18 cellular contexts compared by ENCODE assay signal in the genomic region with DNA sequence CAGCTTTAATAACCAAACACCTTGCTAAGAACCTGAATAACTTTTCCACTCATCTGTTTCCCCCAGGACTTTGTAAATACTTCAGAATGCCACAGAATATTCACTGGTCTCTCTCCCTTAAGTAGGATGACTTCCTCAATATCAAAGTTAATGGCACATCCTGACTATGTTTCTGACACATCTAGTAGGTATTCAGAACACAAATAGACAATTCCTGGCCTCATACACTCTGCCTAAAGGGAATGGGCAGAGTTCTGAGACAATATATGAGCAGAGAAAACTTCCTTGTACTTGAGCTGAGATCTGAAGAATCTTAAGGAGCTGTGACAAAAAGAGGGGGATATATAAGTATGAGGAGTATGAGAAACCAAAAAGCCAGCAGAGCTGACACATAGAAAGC. TPM values are rescaled to one million over a fixed set of nuclear protein-coding genes. Genes with fewer than 3 reads are reported as not detected.
A peak's percentile ranks its signal among the peaks of the same experiment; 100 is the strongest.
DNase-seq lines count a peak whose midpoint lies in the region; ATAC-seq, FAIRE-seq and TF ChIP-seq lines count a peak whose summit lies in the region.
"Had no signal": no experiment of that assay in that cellular context is flagged by ENCODE, and none has a peak within 500 bp of the region (broad histone marks: within the 10 kb centered on the region; RNA-seq: fewer than 3 reads in every experiment).

No MANE protein-coding gene starts in this region.

- H3K27me3 Mint-ChIP-seq in CD4-positive, CD25-positive, alpha-beta regulatory T cell, result no peaks in the 10 kb centered on the region
- H3K27me3 Mint-ChIP-seq in nephron progenitor cell (ENCODE audit: low read depth, poor library complexity), result peaks cover 3% of the 10 kb centered on the region
- no peaks in the 10 kb centered on the region for H3K27me3 Mint-ChIP-seq in CD8-positive, alpha-beta T cell (ENCODE audit: low read depth)
- H3K27me3 Mint-ChIP-seq: stimulated activated memory B cell treated with anti-CD40 and anti-IgM and Interleukin-4, amounts not matched to agents 10 μg/mL and 1 μg/mL and 100 μg/mL, for 72 hours had no signal

- H3K4me3 ChIP-seq in CD4-positive, CD25-positive, alpha-beta regulatory T cell (ENCODE audit: low read depth, low read length), result no peak overlapping the region
- no peak overlapping the region for H3K4me3 ChIP-seq in endothelial cell of umbilical vein (replicated peaks in 1 of 3; ENCODE audit: insufficient read depth in 1 of 3, low read depth in 1 of 3, low read length in 3 of 3)
- no peak overlapping the region for H3K4me3 ChIP-seq in ovary
- H3K4me3 ChIP-seq in CD8-positive, alpha-beta T cell (ENCODE audit: low read depth, low read length), result no peak overlapping the region

- H3K4me3 Mint-ChIP-seq in CD4-positive, CD25-positive, alpha-beta regulatory T cell, result no peak overlapping the region
- no peak overlapping the region for H3K4me3 Mint-ChIP-seq in nephron progenitor cell
- H3K4me3 Mint-ChIP-seq in CD8-positive, alpha-beta T cell, result no peak overlapping the region
- H3K4me3 Mint-ChIP-seq: stimulated activated memory B cell treated with anti-CD40 and anti-IgM and Interleukin-4, amounts not matched to agents 10 μg/mL and 1 μg/mL and 100 μg/mL, for 72 hours had no signal

- dilution Hi-C loops in endothelial cell of umbilical vein (cut with MboI; ENCODE audit: extremely low pct_ligation_motif_present, low sequenced_read_pairs), result no loop called here

- peak overlapping the region; percentile 30 for H3K9ac ChIP-seq in endothelial cell of umbilical vein (replicated peaks; ENCODE audit: extremely low read depth, insufficient read depth, low read length)
- H3K9ac ChIP-seq: KMS-11 had no signal

- intact Hi-C loops in endothelial cell of umbilical vein (cut with micrococcal nuclease) (no loop called here), ovary (cut with DNase I) (no loop called here)
- intact Hi-C loops in CD8-positive, alpha-beta T cell (cut with DNase I, micrococcal nuclease), result loop anchor here (5.0 kb wide), 2 partner anchors 33 to 188 kb away; partner anchors contain the start of gene ANKRD13C (in 1 of the 2)

- no peak for ATAC-seq in CD4-positive, CD25-positive, alpha-beta regulatory T cell (ENCODE audit: low read depth in 2 of 2)
- no peak for ATAC-seq in CD8-positive, alpha-beta T cell
- ATAC-seq: esophagus mucosa; stimulated activated memory B cell treated with anti-CD40 and anti-IgM and Interleukin-4, amounts not matched to agents 10 μg/mL and 1 μg/mL and 100 μg/mL, for 72 hours had no signal

- POLR2A ChIA-PET in endothelial cell of umbilical vein (lab: Charles Lee), result no interaction called here
- POLR2A ChIA-PET in CD8-positive, alpha-beta T cell (lab: Charles Lee), result interaction anchor here (1.1 kb wide), 1 partner anchor 8 kb away, joined by 4 read pairs; no protein-coding TSS in a partner anchor

- no peaks in the 10 kb centered on the region for H3K9me3 Mint-ChIP-seq in CD4-positive, CD25-positive, alpha-beta regulatory T cell
- no peaks in the 10 kb centered on the region for H3K9me3 Mint-ChIP-seq in nephron progenitor cell
- H3K9me3 Mint-ChIP-seq in CD8-positive, alpha-beta T cell, result no peaks in the 10 kb centered on the region
- H3K9me3 Mint-ChIP-seq: stimulated activated memory B cell treated with anti-CD40 and anti-IgM and Interleukin-4, amounts not matched to agents 10 μg/mL and 1 μg/mL and 100 μg/mL, for 72 hours had no signal

- peaks cover 26% of the 10 kb centered on the region for H3K36me3 Mint-ChIP-seq in CD4-positive, CD25-positive, alpha-beta regulatory T cell
- H3K36me3 Mint-ChIP-seq in nephron progenitor cell (ENCODE audit: low read depth), result peaks cover 37% of the 10 kb centered on the region
- H3K36me3 Mint-ChIP-seq in CD8-positive, alpha-beta T cell, result peaks cover 41% of the 10 kb centered on the region

- no peak for TF ChIP-seq POLR2A in endothelial cell of umbilical vein (IDR thresholded peaks at IDR 0.05; ENCODE audit: low read depth, low read length)
- no peak for TF ChIP-seq POLR2A in ovary (IDR thresholded peaks at IDR 0.05)

- FAIRE-seq in endothelial cell of umbilical vein (lab: Jason Lieb, UNC), result peak; percentile 66
- FAIRE-seq: TTC549 had no signal

- peak overlapping the region; percentile 35 for H3K4me2 ChIP-seq in endothelial cell of umbilical vein (ENCODE audit: insufficient read depth, low read length)
- H3K4me2 ChIP-seq: KMS-11 had no signal

- no peaks in the 10 kb centered on the region for H4K20me1 ChIP-seq in endothelial cell of umbilical vein (replicated peaks; ENCODE audit: control insufficient read depth, extremely low read depth, insufficient read depth, low read length)

- H2AFZ ChIP-seq in endothelial cell of umbilical vein (ENCODE audit: low read depth, low read length), result no peak overlapping the region

- TF ChIP-seq CTCF in endothelial cell of umbilical vein (IDR thresholded peaks at IDR 0.05; ENCODE audit: extremely low read depth in 1 of 2, insufficient read depth in 1 of 2, low read depth in 1 of 2, low read length in 2 of 2) (no peak), nephron progenitor cell (IDR thresholded peaks at IDR 0.05) (no peak), ovary (IDR thresholded peaks at IDR 0.05) (no peak)
- TF ChIP-seq CTCF in CD8-positive, alpha-beta T cell (IDR thresholded peaks at IDR 0.05), result no peak

- no peak for DNase-seq in CD4-positive, CD25-positive, alpha-beta regulatory T cell
- DNase-seq in NCI-H226, result peak; percentile 65
- DNase-seq in endothelial cell of umbilical vein (ENCODE audit: low read depth, low spot score), result peak; percentile 43
- no peak for DNase-seq in nephron progenitor cell
- no peak for DNase-seq in ovary
- DNase-seq in cortex of kidney (lab: John Stamatoyannopoulos, UW), result no peak
- DNase-seq in stimulated activated CD4-positive, alpha-beta T cell treated with anti-CD3 and anti-CD28 coated beads, Interleukin-1b, Interleukin-23, amount 100 ng/mL, for 48 hours, result no peak
- DNase-seq in CD8-positive, alpha-beta T cell, result no peak
- DNase-seq: activated CD8-positive, alpha-beta memory T cell treated with anti-CD3 and anti-CD28 coated beads, Interleukin-2, amount 50 U/mL, for 4 hours; Caco-2; left cardiac atrium; NCI-H2171 treated with DMSO at 0.1 percent for 48 hours; nucleus accumbens; stimulated activated CD4-positive, alpha-beta T cell treated with anti-CD3 and anti-CD28 coated beads, Interleukin-2, amount 100 ng/mL, for 24 hours had no signal

- no peaks in the 10 kb centered on the region for H3K27me3 ChIP-seq in CD4-positive, CD25-positive, alpha-beta regulatory T cell (ENCODE audit: control insufficient read depth, insufficient read depth, low read length)
- H3K27me3 ChIP-seq in endothelial cell of umbilical vein (ENCODE audit: control insufficient read depth in 2 of 2, insufficient read depth in 2 of 2, low read length in 2 of 2), result no peaks in the 10 kb centered on the region
- no peaks in the 10 kb centered on the region for H3K27me3 ChIP-seq in ovary
- no peaks in the 10 kb centered on the region for H3K27me3 ChIP-seq in CD8-positive, alpha-beta T cell (ENCODE audit: insufficient read depth, low read length)

- H3K9me1 ChIP-seq in endothelial cell of umbilical vein (replicated peaks; ENCODE audit: control insufficient read depth, extremely low read depth, insufficient read depth, low read length), result no peaks in the 10 kb centered on the region

- H3K27ac Mint-ChIP-seq in CD4-positive, CD25-positive, alpha-beta regulatory T cell, result peak overlapping the region in 2 of 3 donors; percentile 1 to 27
- H3K27ac Mint-ChIP-seq in nephron progenitor cell, result peak overlapping the region; percentile 7
- H3K27ac Mint-ChIP-seq in CD8-positive, alpha-beta T cell, result no peak overlapping the region
- H3K27ac Mint-ChIP-seq: stimulated activated memory B cell treated with anti-CD40 and anti-IgM and Interleukin-4, amounts not matched to agents 10 μg/mL and 1 μg/mL and 100 μg/mL, for 72 hours had no signal

- H3K79me2 ChIP-seq in endothelial cell of umbilical vein (ENCODE audit: control insufficient read depth, insufficient read depth, low read length), result peaks cover 31% of the 10 kb centered on the region

- no TSS peak for BruUV-seq in endothelial cell of umbilical vein (replicated peaks; lab: Mats Ljungman, UMichigan)

- peaks cover 15 to 27% (median 26%) of the 10 kb centered on the region in 4 donors for H3K4me1 Mint-ChIP-seq in CD4-positive, CD25-positive, alpha-beta regulatory T cell
- no peaks in the 10 kb centered on the region for H3K4me1 Mint-ChIP-seq in nephron progenitor cell
- peaks cover 28% of the 10 kb centered on the region for H3K4me1 Mint-ChIP-seq in CD8-positive, alpha-beta T cell (ENCODE audit: low read depth)

- no peaks in the 10 kb centered on the region for H3K4me1 ChIP-seq in CD4-positive, CD25-positive, alpha-beta regulatory T cell (ENCODE audit: control insufficient read depth, insufficient read depth, low read length, poor library complexity, severe bottlenecking)
- H3K4me1 ChIP-seq in endothelial cell of umbilical vein (ENCODE audit: control insufficient read depth, extremely low read depth, insufficient read depth, low read length) (peaks cover 8% of the 10 kb centered on the region), ovary (ENCODE audit: insufficient read depth) (no peaks in the 10 kb centered on the region)
- H3K4me1 ChIP-seq in CD8-positive, alpha-beta T cell (ENCODE audit: insufficient read depth, low read length), result peaks cover 3% of the 10 kb centered on the region

- H3K9me3 ChIP-seq in CD4-positive, CD25-positive, alpha-beta regulatory T cell (ENCODE audit: control insufficient read depth in 2 of 2, low read length in 2 of 2), result no peaks in the 10 kb centered on the region
- H3K9me3 ChIP-seq in endothelial cell of umbilical vein (replicated peaks; ENCODE audit: control insufficient read depth, insufficient read depth, low read length), result no peaks in the 10 kb centered on the region
- no peaks in the 10 kb centered on the region for H3K9me3 ChIP-seq in ovary
- H3K9me3 ChIP-seq in CD8-positive, alpha-beta T cell (ENCODE audit: low read length), result no peaks in the 10 kb centered on the region
- H3K9me3 ChIP-seq: Caco-2 had no signal

- peaks cover 26% of the 10 kb centered on the region for H3K36me3 ChIP-seq in CD4-positive, CD25-positive, alpha-beta regulatory T cell (ENCODE audit: control insufficient read depth, insufficient read depth, low read length)
- H3K36me3 ChIP-seq in endothelial cell of umbilical vein (ENCODE audit: control insufficient read depth in 2 of 2, extremely low read depth in 1 of 2, insufficient read depth in 2 of 2, low read length in 2 of 2) (no peaks in the 10 kb centered on the region), ovary (no peaks in the 10 kb centered on the region)
- peaks cover 5% of the 10 kb centered on the region for H3K36me3 ChIP-seq in CD8-positive, alpha-beta T cell (ENCODE audit: insufficient read depth, low read length)

- no peak for TF ChIP-seq EP300 in ovary (IDR thresholded peaks at IDR 0.05)

- CTCF ChIA-PET in endothelial cell of umbilical vein (lab: Charles Lee), result interaction anchor here (0.6 to 1.3 kb wide), 3 partner anchors 9 to 34 kb away, joined by 3 to 7 read pairs (median 7); no protein-coding TSS in a partner anchor
- CTCF ChIA-PET in CD8-positive, alpha-beta T cell (lab: Charles Lee), result no interaction called here

- no peak overlapping the region for H3K27ac ChIP-seq in CD4-positive, CD25-positive, alpha-beta regulatory T cell (ENCODE audit: insufficient read depth, low read length, poor library complexity, severe bottlenecking)
- H3K27ac ChIP-seq in endothelial cell of umbilical vein (ENCODE audit: insufficient read depth, low read depth, low read length) (peak overlapping the region; percentile 9), ovary (no peak overlapping the region)
- H3K27ac ChIP-seq in CD8-positive, alpha-beta T cell (ENCODE audit: low read depth, low read length), result no peak overlapping the region
- H3K27ac ChIP-seq: KMS-11 had no signal

RNA-seq across cellular contexts. Expression of gene ANKRD13C, which starts 34.8 kb away (rescaled TPM):
- 30.7 TPM for total RNA-seq in CD4-positive, CD25-positive, alpha-beta regulatory T cell
- polyA plus RNA-seq in CD4-positive, CD25-positive, alpha-beta regulatory T cell, result 10 to 100 TPM; 12.7 to 16.8 (median 15.5) TPM
- total RNA-seq in endothelial cell of umbilical vein (17.3 and 17.6 TPM in 2 replicates), ovary (10 to 100 TPM; 22.2 to 27.9 (median 24.4) TPM)
- polyA plus RNA-seq in endothelial cell of umbilical vein (4.6 and 4.9 TPM in 2 replicates), ovary (10 to 100 TPM; 11.8 to 16.5 TPM)
- 5.2 and 7.1 TPM in 2 replicates for polyA plus RNA-seq in endothelial cell of umbilical vein (2011; cell fraction: cytosol; rRNA removed)
- polyA plus RNA-seq in endothelial cell of umbilical vein (2011; cell fraction: nucleus; rRNA removed), result 9.4 and 9.7 TPM in 2 replicates
- 8.9 and 11.5 TPM in 2 replicates for polyA plus RNA-seq in endothelial cell of umbilical vein (2012)
- 9.7 and 10.5 TPM in 2 replicates for polyA minus RNA-seq in endothelial cell of umbilical vein
- polyA minus RNA-seq in endothelial cell of umbilical vein (2011; cell fraction: cytosol; rRNA and poly(A)+ RNA removed), result 19.6 TPM
- polyA minus RNA-seq in endothelial cell of umbilical vein (2011; cell fraction: nucleus; rRNA and poly(A)+ RNA removed), result 24.7 and 29.6 TPM in 2 replicates
- 10 to 100 TPM; 40.0 to 40.9 TPM for total RNA-seq in CD8-positive, alpha-beta T cell

Comparison
In these comparisons a context has a peak if more than half of its experiments do, and no peak if none do; other contexts are left out.
1. DNase-seq: peak in NCI-H226 (single experiment) and endothelial cell of umbilical vein (single experiment); none in CD4-positive, CD25-positive, alpha-beta regulatory T cell (0 of 3), nephron progenitor cell (single experiment), ovary (0 of 5), cortex of kidney (single experiment), stimulated activated CD4-positive, alpha-beta T cell treated with anti-CD3 and anti-CD28 coated beads, Interleukin-1b, Interleukin-23, amount 100 ng/mL, for 48 hours (single experiment) and CD8-positive, alpha-beta T cell (0 of 7).
2. intact Hi-C loops: an anchor here in CD8-positive, alpha-beta T cell (5.0 kb wide); none called in endothelial cell of umbilical vein and ovary.